1 cellular context compared by ENCODE assay signal in the genomic region with DNA sequence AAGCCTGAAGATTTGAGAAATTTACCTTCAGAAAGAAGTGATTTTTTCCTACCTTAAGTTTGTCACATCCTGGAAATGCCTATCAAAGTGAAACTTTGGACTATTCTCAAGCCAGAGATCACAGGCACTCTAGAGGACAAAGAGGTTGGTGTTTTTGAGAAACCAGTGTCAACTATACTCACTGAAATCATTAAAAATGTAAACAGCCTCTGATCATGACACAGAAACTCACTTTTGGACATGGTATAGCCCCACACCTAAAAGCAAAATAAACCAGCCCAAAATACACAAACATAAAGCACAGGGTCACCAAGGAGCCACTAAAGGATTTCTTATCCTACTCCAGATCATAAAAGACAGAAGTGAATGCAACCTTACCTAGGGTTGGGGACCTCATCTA.
TF ChIP-seq lines count a peak whose summit lies in the region.

No MANE protein-coding gene starts in this region.

TF ChIP-seq in HepG2, 621 proteins besides CTCF, POLR2A, EP300 and RAD21 (continued from another document and continues in another):
- TF ChIP-seq, protein P1, sequence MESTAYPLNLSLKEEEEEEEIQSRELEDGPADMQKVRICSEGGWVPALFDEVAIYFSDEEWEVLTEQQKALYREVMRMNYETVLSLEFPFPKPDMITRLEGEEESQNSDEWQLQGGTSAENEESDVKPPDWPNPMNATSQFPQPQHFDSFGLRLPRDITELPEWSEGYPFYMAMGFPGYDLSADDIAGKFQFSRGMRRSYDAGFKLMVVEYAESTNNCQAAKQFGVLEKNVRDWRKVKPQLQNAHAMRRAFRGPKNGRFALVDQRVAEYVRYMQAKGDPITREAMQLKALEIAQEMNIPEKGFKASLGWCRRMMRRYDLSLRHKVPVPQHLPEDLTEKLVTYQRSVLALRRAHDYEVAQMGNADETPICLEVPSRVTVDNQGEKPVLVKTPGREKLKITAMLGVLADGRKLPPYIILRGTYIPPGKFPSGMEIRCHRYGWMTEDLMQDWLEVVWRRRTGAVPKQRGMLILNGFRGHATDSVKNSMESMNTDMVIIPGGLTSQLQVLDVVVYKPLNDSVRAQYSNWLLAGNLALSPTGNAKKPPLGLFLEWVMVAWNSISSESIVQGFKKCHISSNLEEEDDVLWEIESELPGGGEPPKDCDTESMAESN (CRISPR knock-in tag; conservative IDR thresholded peaks at IDR 0.05) = no peak
- TF ChIP-seq ZNF446 (CRISPR knock-in tag; IDR thresholded peaks at IDR 0.05) (no peak), DNMT3B (CRISPR knock-in tag; conservative IDR thresholded peaks at IDR 0.05) (0 out of 2 replicates have a peak, but pooled peaks have one; percentile 22), HNRNPLL (IDR thresholded peaks at IDR 0.05; ENCODE audit: low read depth, low read length, poor library complexity, severe bottlenecking) (no peak), ATF7 (IDR thresholded peaks at IDR 0.05) (no peak), ATF7 (CRISPR knock-in tag; IDR thresholded peaks at IDR 0.05) (no peak), ZNF777 (CRISPR knock-in tag; IDR thresholded peaks at IDR 0.05) (no peak), PITX1 (CRISPR knock-in tag; IDR thresholded peaks at IDR 0.05) (peak; percentile 29; the same call in 1 of the 2 replicates), CEBPG (CRISPR knock-in tag; IDR thresholded peaks at IDR 0.05) (peak; percentile 40), GTF2F1 (IDR thresholded peaks at IDR 0.05; ENCODE audit: low read length) (no peak), ELF3 (CRISPR knock-in tag; IDR thresholded peaks at IDR 0.05) (peak; percentile 59), ZC3H4 (CRISPR knock-in tag; IDR thresholded peaks at IDR 0.05; ENCODE audit: borderline replicate concordance) (no peak), ZNF788 (CRISPR knock-in tag; IDR thresholded peaks at IDR 0.05; ENCODE audit: borderline replicate concordance) (no peak), CBX5 (CRISPR knock-in tag; IDR thresholded peaks at IDR 0.05; ENCODE audit: borderline replicate concordance) (no peak), ZNF749 (CRISPR knock-in tag; IDR thresholded peaks at IDR 0.05; ENCODE audit: borderline replicate concordance) (no peak), SP2 (CRISPR knock-in tag; IDR thresholded peaks at IDR 0.05) (no peak), RXRB (CRISPR knock-in tag; IDR thresholded peaks at IDR 0.05; ENCODE audit: borderline replicate concordance) (peak; percentile 74), HOXA7 (CRISPR knock-in tag; IDR thresholded peaks at IDR 0.05) (no peak), RCOR2 (CRISPR knock-in tag; IDR thresholded peaks at IDR 0.05) (no peak; the same call in 1 of the 2 replicates), PHF5A (CRISPR knock-in tag; IDR thresholded peaks at IDR 0.05; ENCODE audit: low read depth, unreplicated experiment) (no peak), HMGA1 (CRISPR knock-in tag; conservative IDR thresholded peaks at IDR 0.05) (no peak), FOSL2 (CRISPR knock-in tag; IDR thresholded peaks at IDR 0.05) (peak; percentile 39), RFXANK (CRISPR knock-in tag; IDR thresholded peaks at IDR 0.05) (no peak), ZNF878 (CRISPR knock-in tag; IDR thresholded peaks at IDR 0.05) (no peak), MXI1 (IDR thresholded peaks at IDR 0.05; ENCODE audit: borderline replicate concordance, low read depth, low read length) (no peak), ZNF383 (CRISPR knock-in tag; IDR thresholded peaks at IDR 0.05; ENCODE audit: borderline replicate concordance) (no peak), ZNF337 (CRISPR knock-in tag; IDR thresholded peaks at IDR 0.05; ENCODE audit: borderline replicate concordance, low read depth) (no peak), PCBP2 (optimal IDR thresholded peaks at IDR 0.05; ENCODE audit: low read depth, low read length, poor library complexity, severe bottlenecking) (no peak), HNRNPL (IDR thresholded peaks at IDR 0.05; ENCODE audit: low read depth, low read length) (no peak), EHMT2 (IDR thresholded peaks at IDR 0.05; ENCODE audit: borderline replicate concordance, low read depth, low read length) (no peak; the same call in 1 of the 2 replicates), ZNF10 (CRISPR knock-in tag; IDR thresholded peaks at IDR 0.05; ENCODE audit: borderline replicate concordance, low read depth) (no peak), ZNF24 (IDR thresholded peaks at IDR 0.05) (no peak), ZNF550 (CRISPR knock-in tag; IDR thresholded peaks at IDR 0.05; ENCODE audit: borderline replicate concordance) (no peak), HOXA9 (CRISPR knock-in tag; IDR thresholded peaks at IDR 0.05; ENCODE audit: borderline replicate concordance) (no peak), ZNF546 (CRISPR knock-in tag; conservative IDR thresholded peaks at IDR 0.05) (no peak)
- TF ChIP-seq, protein P2, sequence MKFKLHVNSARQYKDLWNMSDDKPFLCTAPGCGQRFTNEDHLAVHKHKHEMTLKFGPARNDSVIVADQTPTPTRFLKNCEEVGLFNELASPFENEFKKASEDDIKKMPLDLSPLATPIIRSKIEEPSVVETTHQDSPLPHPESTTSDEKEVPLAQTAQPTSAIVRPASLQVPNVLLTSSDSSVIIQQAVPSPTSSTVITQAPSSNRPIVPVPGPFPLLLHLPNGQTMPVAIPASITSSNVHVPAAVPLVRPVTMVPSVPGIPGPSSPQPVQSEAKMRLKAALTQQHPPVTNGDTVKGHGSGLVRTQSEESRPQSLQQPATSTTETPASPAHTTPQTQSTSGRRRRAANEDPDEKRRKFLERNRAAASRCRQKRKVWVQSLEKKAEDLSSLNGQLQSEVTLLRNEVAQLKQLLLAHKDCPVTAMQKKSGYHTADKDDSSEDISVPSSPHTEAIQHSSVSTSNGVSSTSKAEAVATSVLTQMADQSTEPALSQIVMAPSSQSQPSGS (CRISPR knock-in tag; IDR thresholded peaks at IDR 0.05) = peak; percentile 58; the same call in 1 of the 2 replicates
- TF ChIP-seq, protein P3, sequence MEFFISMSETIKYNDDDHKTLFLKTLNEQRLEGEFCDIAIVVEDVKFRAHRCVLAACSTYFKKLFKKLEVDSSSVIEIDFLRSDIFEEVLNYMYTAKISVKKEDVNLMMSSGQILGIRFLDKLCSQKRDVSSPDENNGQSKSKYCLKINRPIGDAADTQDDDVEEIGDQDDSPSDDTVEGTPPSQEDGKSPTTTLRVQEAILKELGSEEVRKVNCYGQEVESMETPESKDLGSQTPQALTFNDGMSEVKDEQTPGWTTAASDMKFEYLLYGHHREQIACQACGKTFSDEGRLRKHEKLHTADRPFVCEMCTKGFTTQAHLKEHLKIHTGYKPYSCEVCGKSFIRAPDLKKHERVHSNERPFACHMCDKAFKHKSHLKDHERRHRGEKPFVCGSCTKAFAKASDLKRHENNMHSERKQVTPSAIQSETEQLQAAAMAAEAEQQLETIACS (CRISPR knock-in tag; IDR thresholded peaks at IDR 0.05) = no peak
- TF ChIP-seq, protein P4, sequence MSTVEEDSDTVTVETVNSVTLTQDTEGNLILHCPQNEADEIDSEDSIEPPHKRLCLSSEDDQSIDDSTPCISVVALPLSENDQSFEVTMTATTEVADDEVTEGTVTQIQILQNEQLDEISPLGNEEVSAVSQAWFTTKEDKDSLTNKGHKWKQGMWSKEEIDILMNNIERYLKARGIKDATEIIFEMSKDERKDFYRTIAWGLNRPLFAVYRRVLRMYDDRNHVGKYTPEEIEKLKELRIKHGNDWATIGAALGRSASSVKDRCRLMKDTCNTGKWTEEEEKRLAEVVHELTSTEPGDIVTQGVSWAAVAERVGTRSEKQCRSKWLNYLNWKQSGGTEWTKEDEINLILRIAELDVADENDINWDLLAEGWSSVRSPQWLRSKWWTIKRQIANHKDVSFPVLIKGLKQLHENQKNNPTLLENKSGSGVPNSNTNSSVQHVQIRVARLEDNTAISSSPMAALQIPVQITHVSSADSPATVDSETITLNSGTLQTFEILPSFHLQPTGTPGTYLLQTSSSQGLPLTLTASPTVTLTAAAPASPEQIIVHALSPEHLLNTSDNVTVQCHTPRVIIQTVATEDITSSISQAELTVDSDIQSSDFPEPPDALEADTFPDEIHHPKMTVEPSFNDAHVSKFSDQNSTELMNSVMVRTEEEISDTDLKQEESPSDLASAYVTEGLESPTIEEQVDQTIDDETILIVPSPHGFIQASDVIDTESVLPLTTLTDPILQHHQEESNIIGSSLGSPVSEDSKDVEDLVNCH (CRISPR knock-in tag; IDR thresholded peaks at IDR 0.05) = no peak
- TF ChIP-seq, protein P5, sequence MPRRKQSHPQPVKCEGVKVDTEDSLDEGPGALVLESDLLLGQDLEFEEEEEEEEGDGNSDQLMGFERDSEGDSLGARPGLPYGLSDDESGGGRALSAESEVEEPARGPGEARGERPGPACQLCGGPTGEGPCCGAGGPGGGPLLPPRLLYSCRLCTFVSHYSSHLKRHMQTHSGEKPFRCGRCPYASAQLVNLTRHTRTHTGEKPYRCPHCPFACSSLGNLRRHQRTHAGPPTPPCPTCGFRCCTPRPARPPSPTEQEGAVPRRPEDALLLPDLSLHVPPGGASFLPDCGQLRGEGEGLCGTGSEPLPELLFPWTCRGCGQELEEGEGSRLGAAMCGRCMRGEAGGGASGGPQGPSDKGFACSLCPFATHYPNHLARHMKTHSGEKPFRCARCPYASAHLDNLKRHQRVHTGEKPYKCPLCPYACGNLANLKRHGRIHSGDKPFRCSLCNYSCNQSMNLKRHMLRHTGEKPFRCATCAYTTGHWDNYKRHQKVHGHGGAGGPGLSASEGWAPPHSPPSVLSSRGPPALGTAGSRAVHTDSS (CRISPR knock-in tag; conservative IDR thresholded peaks at IDR 0.05) = no peak
- TF ChIP-seq, protein P6, sequence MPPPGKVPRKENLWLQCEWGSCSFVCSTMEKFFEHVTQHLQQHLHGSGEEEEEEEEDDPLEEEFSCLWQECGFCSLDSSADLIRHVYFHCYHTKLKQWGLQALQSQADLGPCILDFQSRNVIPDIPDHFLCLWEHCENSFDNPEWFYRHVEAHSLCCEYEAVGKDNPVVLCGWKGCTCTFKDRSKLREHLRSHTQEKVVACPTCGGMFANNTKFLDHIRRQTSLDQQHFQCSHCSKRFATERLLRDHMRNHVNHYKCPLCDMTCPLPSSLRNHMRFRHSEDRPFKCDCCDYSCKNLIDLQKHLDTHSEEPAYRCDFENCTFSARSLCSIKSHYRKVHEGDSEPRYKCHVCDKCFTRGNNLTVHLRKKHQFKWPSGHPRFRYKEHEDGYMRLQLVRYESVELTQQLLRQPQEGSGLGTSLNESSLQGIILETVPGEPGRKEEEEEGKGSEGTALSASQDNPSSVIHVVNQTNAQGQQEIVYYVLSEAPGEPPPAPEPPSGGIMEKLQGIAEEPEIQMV (CRISPR knock-in tag; IDR thresholded peaks at IDR 0.05; ENCODE audit: low read depth) = no peak
- TF ChIP-seq, protein P7, sequence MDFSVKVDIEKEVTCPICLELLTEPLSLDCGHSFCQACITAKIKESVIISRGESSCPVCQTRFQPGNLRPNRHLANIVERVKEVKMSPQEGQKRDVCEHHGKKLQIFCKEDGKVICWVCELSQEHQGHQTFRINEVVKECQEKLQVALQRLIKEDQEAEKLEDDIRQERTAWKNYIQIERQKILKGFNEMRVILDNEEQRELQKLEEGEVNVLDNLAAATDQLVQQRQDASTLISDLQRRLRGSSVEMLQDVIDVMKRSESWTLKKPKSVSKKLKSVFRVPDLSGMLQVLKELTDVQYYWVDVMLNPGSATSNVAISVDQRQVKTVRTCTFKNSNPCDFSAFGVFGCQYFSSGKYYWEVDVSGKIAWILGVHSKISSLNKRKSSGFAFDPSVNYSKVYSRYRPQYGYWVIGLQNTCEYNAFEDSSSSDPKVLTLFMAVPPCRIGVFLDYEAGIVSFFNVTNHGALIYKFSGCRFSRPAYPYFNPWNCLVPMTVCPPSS (IDR thresholded peaks at IDR 0.05) = no peak
- TF ChIP-seq, protein P8, sequence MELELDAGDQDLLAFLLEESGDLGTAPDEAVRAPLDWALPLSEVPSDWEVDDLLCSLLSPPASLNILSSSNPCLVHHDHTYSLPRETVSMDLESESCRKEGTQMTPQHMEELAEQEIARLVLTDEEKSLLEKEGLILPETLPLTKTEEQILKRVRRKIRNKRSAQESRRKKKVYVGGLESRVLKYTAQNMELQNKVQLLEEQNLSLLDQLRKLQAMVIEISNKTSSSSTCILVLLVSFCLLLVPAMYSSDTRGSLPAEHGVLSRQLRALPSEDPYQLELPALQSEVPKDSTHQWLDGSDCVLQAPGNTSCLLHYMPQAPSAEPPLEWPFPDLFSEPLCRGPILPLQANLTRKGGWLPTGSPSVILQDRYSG (CRISPR knock-in tag; IDR thresholded peaks at IDR 0.05) = no peak
- TF ChIP-seq, protein P9, sequence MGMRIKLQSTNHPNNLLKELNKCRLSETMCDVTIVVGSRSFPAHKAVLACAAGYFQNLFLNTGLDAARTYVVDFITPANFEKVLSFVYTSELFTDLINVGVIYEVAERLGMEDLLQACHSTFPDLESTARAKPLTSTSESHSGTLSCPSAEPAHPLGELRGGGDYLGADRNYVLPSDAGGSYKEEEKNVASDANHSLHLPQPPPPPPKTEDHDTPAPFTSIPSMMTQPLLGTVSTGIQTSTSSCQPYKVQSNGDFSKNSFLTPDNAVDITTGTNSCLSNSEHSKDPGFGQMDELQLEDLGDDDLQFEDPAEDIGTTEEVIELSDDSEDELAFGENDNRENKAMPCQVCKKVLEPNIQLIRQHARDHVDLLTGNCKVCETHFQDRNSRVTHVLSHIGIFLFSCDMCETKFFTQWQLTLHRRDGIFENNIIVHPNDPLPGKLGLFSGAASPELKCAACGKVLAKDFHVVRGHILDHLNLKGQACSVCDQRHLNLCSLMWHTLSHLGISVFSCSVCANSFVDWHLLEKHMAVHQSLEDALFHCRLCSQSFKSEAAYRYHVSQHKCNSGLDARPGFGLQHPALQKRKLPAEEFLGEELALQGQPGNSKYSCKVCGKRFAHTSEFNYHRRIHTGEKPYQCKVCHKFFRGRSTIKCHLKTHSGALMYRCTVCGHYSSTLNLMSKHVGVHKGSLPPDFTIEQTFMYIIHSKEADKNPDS (CRISPR knock-in tag; IDR thresholded peaks at IDR 0.05) = no peak
- TF ChIP-seq, protein P10, sequence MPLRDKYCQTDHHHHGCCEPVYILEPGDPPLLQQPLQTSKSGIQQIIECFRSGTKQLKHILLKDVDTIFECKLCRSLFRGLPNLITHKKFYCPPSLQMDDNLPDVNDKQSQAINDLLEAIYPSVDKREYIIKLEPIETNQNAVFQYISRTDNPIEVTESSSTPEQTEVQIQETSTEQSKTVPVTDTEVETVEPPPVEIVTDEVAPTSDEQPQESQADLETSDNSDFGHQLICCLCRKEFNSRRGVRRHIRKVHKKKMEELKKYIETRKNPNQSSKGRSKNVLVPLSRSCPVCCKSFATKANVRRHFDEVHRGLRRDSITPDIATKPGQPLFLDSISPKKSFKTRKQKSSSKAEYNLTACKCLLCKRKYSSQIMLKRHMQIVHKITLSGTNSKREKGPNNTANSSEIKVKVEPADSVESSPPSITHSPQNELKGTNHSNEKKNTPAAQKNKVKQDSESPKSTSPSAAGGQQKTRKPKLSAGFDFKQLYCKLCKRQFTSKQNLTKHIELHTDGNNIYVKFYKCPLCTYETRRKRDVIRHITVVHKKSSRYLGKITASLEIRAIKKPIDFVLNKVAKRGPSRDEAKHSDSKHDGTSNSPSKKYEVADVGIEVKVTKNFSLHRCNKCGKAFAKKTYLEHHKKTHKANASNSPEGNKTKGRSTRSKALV (CRISPR knock-in tag; IDR thresholded peaks at IDR 0.05) = no peak
- TF ChIP-seq, protein P11, sequence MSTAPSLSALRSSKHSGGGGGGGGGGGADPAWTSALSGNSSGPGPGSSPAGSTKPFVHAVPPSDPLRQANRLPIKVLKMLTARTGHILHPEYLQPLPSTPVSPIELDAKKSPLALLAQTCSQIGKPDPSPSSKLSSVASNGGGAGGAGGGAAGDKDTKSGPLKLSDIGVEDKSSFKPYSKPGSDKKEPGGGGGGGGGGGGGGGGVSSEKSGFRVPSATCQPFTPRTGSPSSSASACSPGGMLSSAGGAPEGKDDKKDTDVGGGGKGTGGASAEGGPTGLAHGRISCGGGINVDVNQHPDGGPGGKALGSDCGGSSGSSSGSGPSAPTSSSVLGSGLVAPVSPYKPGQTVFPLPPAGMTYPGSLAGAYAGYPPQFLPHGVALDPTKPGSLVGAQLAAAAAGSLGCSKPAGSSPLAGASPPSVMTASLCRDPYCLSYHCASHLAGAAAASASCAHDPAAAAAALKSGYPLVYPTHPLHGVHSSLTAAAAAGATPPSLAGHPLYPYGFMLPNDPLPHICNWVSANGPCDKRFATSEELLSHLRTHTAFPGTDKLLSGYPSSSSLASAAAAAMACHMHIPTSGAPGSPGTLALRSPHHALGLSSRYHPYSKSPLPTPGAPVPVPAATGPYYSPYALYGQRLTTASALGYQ (CRISPR knock-in tag; IDR thresholded peaks at IDR 0.05) = no peak; the same call in 1 of the 2 replicates
